In genomic region chr16:2580134-2580533, GRCh38 we compare ENCODE assay signal across 11 cellular contexts. TPM values are rescaled to one million over a fixed set of nuclear protein-coding genes. Genes with fewer than 3 reads are reported as not detected.
DNase-seq lines count a peak whose midpoint lies in the region; ATAC-seq and TF ChIP-seq lines count a peak whose summit lies in the region.
"Not testable (repeated sequence)": the region's sequence is repeated elsewhere in the genome, so short reads cannot be mapped to it uniquely, and the experiment has no call there.
"Had no signal": no experiment of that assay in that cellular context is flagged by ENCODE, and none has a peak within 500 bp of the region (broad histone marks: within the 10 kb centered on the region; RNA-seq: fewer than 3 reads in every experiment).

No MANE protein-coding gene starts in this region.

- not testable (repeated sequence) for H3K27ac ChIP-seq in SJCRH30, spleen

- H3K4me3 ChIP-seq in SJCRH30; cardiac fibroblast (replicated peaks in 1 of 2; ENCODE audit: low read depth in 2 of 2, low read length in 2 of 2); mucosa of descending colon; spleen: not testable (repeated sequence)

- H3K4me3 Mint-ChIP-seq in CD14-positive monocyte; activated CD8-positive, alpha-beta T cell treated with anti-CD3 and anti-CD28 coated beads, Interleukin-2, amount 10 ng/mL, durations not matched to agents 7 days and 5 days: not testable (repeated sequence)

- CTCF ChIA-PET in activated CD8-positive, alpha-beta T cell treated with anti-CD3 and anti-CD28 coated beads, Interleukin-2, amount 10 ng/mL, durations not matched to agents 7 days and 5 days (lab: Charles Lee): not testable (repeated sequence)

- peak; percentile 50 for ATAC-seq in activated CD8-positive, alpha-beta T cell treated with anti-CD3 and anti-CD28 coated beads, Interleukin-2, amount 10 ng/mL, durations not matched to agents 7 days and 5 days
- ATAC-seq in Right ventricle myocardium superior (ENCODE audit: poor library complexity): not testable (repeated sequence)
- peak; percentile 21 for ATAC-seq in mucosa of descending colon

- H3K36me3 ChIP-seq in SJCRH30; mucosa of descending colon (ENCODE audit: low read depth): not testable (repeated sequence)
- H3K36me3 ChIP-seq in spleen: peaks cover 0 to 20% (median 5%) of the 10 kb centered on the region in 6 donors

- H3K27ac Mint-ChIP-seq in CD14-positive monocyte: peak overlapping the region in 1 of 7 donors; percentile 50
- not testable (repeated sequence) for H3K27ac Mint-ChIP-seq in activated CD8-positive, alpha-beta T cell treated with anti-CD3 and anti-CD28 coated beads, Interleukin-2, amount 10 ng/mL, durations not matched to agents 7 days and 5 days

- DNase-seq in CD14-positive monocyte (ENCODE audit: low spot score); activated CD8-positive, alpha-beta T cell treated with anti-CD3 and anti-CD28 coated beads, Interleukin-2, amount 10 ng/mL, durations not matched to agents 7 days and 5 days; cardiac fibroblast (ENCODE audit: low read depth in 2 of 2); mucosa of descending colon: not testable (repeated sequence)
- DNase-seq in HT-29 (ENCODE audit: low spot score) (peak; percentile 25), SJCRH30 (peak; percentile 13 to 30), Right ventricle myocardium superior (peak; percentile 27), spleen (peak; percentile 69)

- H3K27me3 Mint-ChIP-seq in CD14-positive monocyte (ENCODE audit: low read depth in 3 of 3); activated CD8-positive, alpha-beta T cell treated with anti-CD3 and anti-CD28 coated beads, Interleukin-2, amount 10 ng/mL, durations not matched to agents 7 days and 5 days (ENCODE audit: low read depth): not testable (repeated sequence)

- POLR2A ChIA-PET in activated CD8-positive, alpha-beta T cell treated with anti-CD3 and anti-CD28 coated beads, Interleukin-2, amount 10 ng/mL, durations not matched to agents 7 days and 5 days (lab: Charles Lee): not testable (repeated sequence)

- not testable (repeated sequence) for H3K9me3 Mint-ChIP-seq in CD14-positive monocyte; activated CD8-positive, alpha-beta T cell treated with anti-CD3 and anti-CD28 coated beads, Interleukin-2, amount 10 ng/mL, durations not matched to agents 7 days and 5 days (ENCODE audit: insufficient read depth)

- intact Hi-C loops in CD14-positive monocyte (cut with micrococcal nuclease); Right ventricle myocardium superior (cut with DNase I); mucosa of descending colon (cut with DNase I, micrococcal nuclease); spleen (cut with DNase I; ENCODE audit: low total_unique reads): not testable (repeated sequence)

- H3K36me3 Mint-ChIP-seq in CD14-positive monocyte; activated CD8-positive, alpha-beta T cell treated with anti-CD3 and anti-CD28 coated beads, Interleukin-2, amount 10 ng/mL, durations not matched to agents 7 days and 5 days (ENCODE audit: low read depth): not testable (repeated sequence)

- TF ChIP-seq POLR2A in spleen (IDR thresholded peaks at IDR 0.05): not testable (repeated sequence)

- TF ChIP-seq CTCF in CD14-positive monocyte (IDR thresholded peaks at IDR 0.05) (peak; percentile 13), cardiac fibroblast (IDR thresholded peaks at IDR 0.05; ENCODE audit: low read depth, low read length) (peak; percentile 9)
- TF ChIP-seq CTCF in mucosa of descending colon (IDR thresholded peaks at IDR 0.05); spleen (IDR thresholded peaks at IDR 0.05 in 8 of 11, conservative IDR thresholded peaks at IDR 0.05 in 3 of 11): not testable (repeated sequence)

- H3K27me3 ChIP-seq in SJCRH30; spleen (replicated peaks in 1 of 7): not testable (repeated sequence)

- WGBS in spleen, 5 donors: 13 to 58% (median 34%) methylated on average over 4 to 7 of the region's 11 CpGs; no CpG with 5 or more reads in 2 of the 5 donors

- H3K4me1 Mint-ChIP-seq in CD14-positive monocyte; activated CD8-positive, alpha-beta T cell treated with anti-CD3 and anti-CD28 coated beads, Interleukin-2, amount 10 ng/mL, durations not matched to agents 7 days and 5 days (ENCODE audit: low read depth): not testable (repeated sequence)

- not testable (repeated sequence) for H3K9me3 ChIP-seq in SJCRH30 (replicated peaks); mucosa of descending colon; spleen

- not testable (repeated sequence) for H3K4me1 ChIP-seq in SJCRH30; mucosa of descending colon (ENCODE audit: low read depth); spleen

RNA-seq across cellular contexts. Expression of gene PDPK1, which starts 42.3 kb away (rescaled TPM):
- polyA plus RNA-seq in CD14-positive monocyte (10 to 100 TPM; 35.6 to 38.6 TPM), spleen (10 to 100 TPM in 1 of 3 donors, 1 to 10 TPM in 2; 6.2 to 15.5 (median 6.2) TPM)
- total RNA-seq in HT-29 (2014; rRNA removed; shearing (Covaris generic)): 21.2 and 23.7 TPM in 2 replicates
- 27.9 and 28.0 TPM in 2 replicates for total RNA-seq in SJCRH30 (2014; rRNA removed; shearing (Covaris generic))
- 10 to 100 TPM; 41.2 to 49.6 TPM for total RNA-seq in activated CD8-positive, alpha-beta T cell treated with anti-CD3 and anti-CD28 coated beads, Interleukin-2, amount 10 ng/mL, durations not matched to agents 7 days and 5 days
- total RNA-seq in Right ventricle myocardium superior (38.5 TPM), mucosa of descending colon (10 to 100 TPM; 73.3 to 79.6 (median 79.3) TPM), spleen (10 to 100 TPM; 39.5 to 74.5 (median 56.8) TPM)

RNA-seq across cellular contexts. Expression of gene CEMP1, which starts 48.9 kb away (rescaled TPM):
- polyA plus RNA-seq in CD14-positive monocyte (under 1 TPM in 1 of 2 donors, not detected in 1; 0.56 TPM), spleen (1 to 10 TPM in 1 of 3 donors, under 1 TPM in 2; 0.70 to 1.5 (median 0.74) TPM)
- total RNA-seq in HT-29 (2014; rRNA removed; shearing (Covaris generic)): 0.84 TPM in 1 of 2 replicates, not detected in the other
- total RNA-seq in SJCRH30 (2014; rRNA removed; shearing (Covaris generic)): not detected in 2 replicates
- total RNA-seq in activated CD8-positive, alpha-beta T cell treated with anti-CD3 and anti-CD28 coated beads, Interleukin-2, amount 10 ng/mL, durations not matched to agents 7 days and 5 days: not detected
- total RNA-seq in Right ventricle myocardium superior (not detected), mucosa of descending colon (1 to 10 TPM in 1 of 3 donors, under 1 TPM in 1, not detected in 1; 0.89 to 1.2 TPM), spleen (under 1 TPM in 2 of 7 donors, not detected in 5; 0.37 to 0.97 TPM)
- total RNA-seq: cerebellum, fibroblast of lung had no signal
- polyA plus RNA-seq: AG04450, fibroblast of lung had no signal

RNA-seq across cellular contexts. Expression of gene AMDHD2, which starts 60.0 kb away (rescaled TPM):
- polyA plus RNA-seq in CD14-positive monocyte (1 to 10 TPM; 6.9 to 8.4 TPM), spleen (10 to 100 TPM; 37.8 to 72.0 (median 38.5) TPM)
- total RNA-seq in HT-29 (2014; rRNA removed; shearing (Covaris generic)): 112 and 114 TPM in 2 replicates
- total RNA-seq in SJCRH30 (2014; rRNA removed; shearing (Covaris generic)): 14.8 and 16.1 TPM in 2 replicates
- 10 to 100 TPM; 54.0 to 58.5 TPM for total RNA-seq in activated CD8-positive, alpha-beta T cell treated with anti-CD3 and anti-CD28 coated beads, Interleukin-2, amount 10 ng/mL, durations not matched to agents 7 days and 5 days
- total RNA-seq in Right ventricle myocardium superior (13.4 TPM), mucosa of descending colon (10 to 100 TPM; 33.6 to 51.2 (median 38.4) TPM), spleen (10 to 100 TPM; 59.9 to 94.0 (median 70.9) TPM)
